In the genomic region with DNA sequence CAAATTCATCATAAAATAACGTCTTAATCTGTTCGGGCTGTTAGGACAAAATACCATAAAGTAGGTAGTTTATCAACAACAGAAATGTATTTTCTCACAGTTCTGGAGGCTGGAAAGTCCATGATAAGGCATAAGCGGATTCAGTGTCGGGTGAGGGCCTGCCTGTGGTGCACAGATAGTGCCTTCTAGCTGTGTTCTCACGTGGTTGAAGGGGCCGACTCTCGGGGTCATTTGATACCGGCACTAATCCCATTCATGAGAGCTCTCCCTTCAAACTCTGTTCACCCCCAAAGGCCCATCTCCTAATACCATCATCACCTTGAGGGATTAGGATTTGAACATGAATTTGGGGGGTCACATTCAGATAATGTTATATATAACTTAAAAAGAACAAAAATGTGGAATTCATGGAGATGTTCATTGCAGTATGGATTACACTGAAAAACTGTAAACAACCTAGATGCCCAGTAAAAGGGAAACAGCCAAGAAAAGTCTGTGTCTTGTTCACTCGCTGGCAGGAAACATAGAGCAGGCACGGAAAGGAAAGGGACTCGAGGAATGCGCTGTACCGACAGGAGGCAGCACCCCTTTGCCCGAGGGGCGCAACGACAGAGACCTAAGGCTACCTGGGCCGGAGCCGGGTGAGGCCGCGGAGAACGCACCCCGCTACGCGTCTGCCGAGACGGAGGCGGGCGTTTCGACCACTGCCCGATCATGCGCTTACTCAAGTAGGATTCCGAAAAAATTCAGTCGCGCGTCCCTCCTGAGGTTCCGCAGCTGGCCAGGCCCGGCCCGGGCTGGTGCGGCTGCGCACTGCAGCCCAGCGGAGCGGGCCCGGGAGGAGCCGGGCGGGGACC, we compare ENCODE assay signal across 8 cellular contexts. TPM values are rescaled to one million over a fixed set of nuclear protein-coding genes. Genes with fewer than 3 reads are reported as not detected.
DNase-seq lines count a peak whose midpoint lies in the region; ATAC-seq and TF ChIP-seq lines count a peak whose summit lies in the region.

No MANE protein-coding gene starts in this region.

- H2AK5ac ChIP-seq in mesenchymal stem cell (ENCODE audit: low read length, severe bottlenecking), result no peak overlapping the region

- H4K8ac ChIP-seq in mesenchymal stem cell (ENCODE audit: low read length), result peak overlapping the region; percentile 97

- H2AFZ ChIP-seq in mesenchymal stem cell (ENCODE audit: low read depth, low read length), result peak overlapping the region; percentile 96

- H3K36me3 Mint-ChIP-seq in CD4-positive, alpha-beta T cell (ENCODE audit: low read depth), result peaks cover 28% of the 10 kb centered on the region

- H3K27ac ChIP-seq in CD4-positive, alpha-beta T cell (ENCODE audit: low read depth, low read length), result peak overlapping the region; percentile 65
- H3K27ac ChIP-seq in effector memory CD4-positive, alpha-beta T cell (ENCODE audit: insufficient read depth, low read length, poor library complexity, severe bottlenecking), result peak overlapping the region; percentile 73
- H3K27ac ChIP-seq in mesenchymal stem cell (ENCODE audit: low read length, poor library complexity, severe bottlenecking), result peak overlapping the region; percentile 81

- H3K9me3 Mint-ChIP-seq in CD4-positive, alpha-beta T cell, result no peaks in the 10 kb centered on the region

- H3K14ac ChIP-seq in mesenchymal stem cell (ENCODE audit: low read length in 2 of 2), result peak overlapping the region in 1 of 2 experiments; percentile 84

- peak; percentile 52 to 71 (median 58) for DNase-seq in CD4-positive, alpha-beta T cell
- DNase-seq in GM19240 (ENCODE audit: insufficient read length, low spot score) (peak; percentile 96), NCI-H69 (lab: John Stamatoyannopoulos, UW) (peak; percentile 80), mesenchymal stem cell (peak; percentile 85)
- peak; percentile 27 to 53 for DNase-seq in activated CD8-positive, alpha-beta memory T cell treated with anti-CD3 and anti-CD28 coated beads for 1 hour (ENCODE audit: extremely low read depth in 1 of 2, low read depth in 1 of 2)
- DNase-seq in effector memory CD4-positive, alpha-beta T cell, result peak; percentile 38 to 59 (median 58)
- peak; percentile 59 for DNase-seq in stimulated activated CD8-positive, alpha-beta memory T cell treated with anti-CD3 and anti-CD28 coated beads, Interleukin-12 subunit alpha, Interleukin-12 subunit beta, amount 100 ng/mL, for 4 hours (ENCODE audit: low read depth)

- H3K4me3 ChIP-seq in effector memory CD4-positive, alpha-beta T cell (ENCODE audit: insufficient read depth, low read depth, low read length, poor library complexity, severe bottlenecking), result peak overlapping the region; percentile 69
- peak overlapping the region; percentile 79 to 85 for H3K4me3 ChIP-seq in mesenchymal stem cell (ENCODE audit: insufficient read depth in 1 of 2, low read depth in 1 of 2, low read length in 2 of 2)

- peak overlapping the region; percentile 76 for H3K27ac Mint-ChIP-seq in CD4-positive, alpha-beta T cell

- peak overlapping the region; percentile 78 to 80 for H3K18ac ChIP-seq in mesenchymal stem cell (ENCODE audit: low read depth in 1 of 2, low read length in 2 of 2)

- peak overlapping the region; percentile 55 for H4K91ac ChIP-seq in mesenchymal stem cell (ENCODE audit: low read length)

- intact Hi-C loops in CD4-positive, alpha-beta T cell (cut with DNase I, micrococcal nuclease), result loop anchor here (1.0 to 5.0 kb wide), 2 partner anchors 32 to 370 kb away; no protein-coding TSS in a partner anchor

- peak overlapping the region; percentile 83 for H2BK120ac ChIP-seq in mesenchymal stem cell (ENCODE audit: low read depth, low read length)

- H3K4me3 Mint-ChIP-seq in CD4-positive, alpha-beta T cell, result peak overlapping the region; percentile 87

- 6% methylated on average over 29 of the region's 45 CpGs for WGBS in mesenchymal stem cell

- H2BK15ac ChIP-seq in mesenchymal stem cell (ENCODE audit: low read depth, poor library complexity, severe bottlenecking), result no peak overlapping the region

- POLR2A ChIA-PET in CD4-positive, alpha-beta T cell (lab: Charles Lee), result interaction anchor here (0.6 to 7.9 kb wide), 11 partner anchors 9 to 612 kb away, joined by 3 to 232 read pairs (median 4); a partner anchor contains a TSS

- H3K4ac ChIP-seq in mesenchymal stem cell (ENCODE audit: low read depth in 1 of 2, low read length in 2 of 2), result peak overlapping the region; percentile 72 to 88

- H3K9ac ChIP-seq in mesenchymal stem cell (ENCODE audit: low read length), result peak overlapping the region; percentile 92

- H3K9me3 ChIP-seq in CD4-positive, alpha-beta T cell (ENCODE audit: control insufficient read depth, low read length), result no peaks in the 10 kb centered on the region
- no peaks in the 10 kb centered on the region for H3K9me3 ChIP-seq in effector memory CD4-positive, alpha-beta T cell (ENCODE audit: control insufficient read depth, low read length)
- H3K9me3 ChIP-seq in mesenchymal stem cell (ENCODE audit: control insufficient read depth, low read length), result no peaks in the 10 kb centered on the region

- peak; percentile 67 for ATAC-seq in CD4-positive, alpha-beta T cell (ENCODE audit: poor library complexity)
- peak; percentile 72 for ATAC-seq in HG03442 (IDR thresholded peaks at IDR 0.05; ENCODE audit: unreplicated experiment)

- H3K27me3 Mint-ChIP-seq in CD4-positive, alpha-beta T cell, result no peaks in the 10 kb centered on the region

- H3K27me3 ChIP-seq in CD4-positive, alpha-beta T cell (ENCODE audit: control insufficient read depth, insufficient read depth, low read length), result no peaks in the 10 kb centered on the region
- H3K27me3 ChIP-seq in effector memory CD4-positive, alpha-beta T cell (replicated peaks; ENCODE audit: control insufficient read depth, insufficient read depth, low read length, poor library complexity, severe bottlenecking), result no peaks in the 10 kb centered on the region
- H3K27me3 ChIP-seq in mesenchymal stem cell (ENCODE audit: control insufficient read depth in 1 of 2, insufficient read depth in 1 of 2, low read length in 2 of 2), result no peaks in the 10 kb centered on the region

- H3K4me2 ChIP-seq in mesenchymal stem cell (ENCODE audit: low read length, poor library complexity, severe bottlenecking), result peak overlapping the region; percentile 74

- H3K79me1 ChIP-seq in mesenchymal stem cell (replicated peaks; ENCODE audit: low read length, poor library complexity, severe bottlenecking), result peaks cover 7% of the 10 kb centered on the region

- H2BK5ac ChIP-seq in mesenchymal stem cell (ENCODE audit: low read depth, low read length, poor library complexity, severe bottlenecking), result no peak overlapping the region

- CTCF ChIA-PET in CD4-positive, alpha-beta T cell (lab: Charles Lee), result interaction anchor here (1.0 to 6.2 kb wide), 6 partner anchors 28 to 254 kb away, joined by 3 to 88 read pairs (median 3); a partner anchor contains a TSS

- H2BK12ac ChIP-seq in mesenchymal stem cell (ENCODE audit: low read length in 2 of 2), result peak overlapping the region in 1 of 2 experiments; percentile 48

- peaks cover 34% of the 10 kb centered on the region for H3K4me1 Mint-ChIP-seq in CD4-positive, alpha-beta T cell (ENCODE audit: low read depth)

- H3K4me1 ChIP-seq in effector memory CD4-positive, alpha-beta T cell (ENCODE audit: control insufficient read depth, insufficient read depth, low read length, poor library complexity, severe bottlenecking), result peaks cover 14% of the 10 kb centered on the region
- H3K4me1 ChIP-seq in mesenchymal stem cell (ENCODE audit: control insufficient read depth, insufficient read depth, low read depth, low read length), result peaks cover 9% of the 10 kb centered on the region

- peak; percentile 91 for TF ChIP-seq CTCF in CD4-positive, alpha-beta T cell (IDR thresholded peaks at IDR 0.05)

- peak overlapping the region in 1 of 2 experiments; percentile 68 for H3K23ac ChIP-seq in mesenchymal stem cell (ENCODE audit: low read length in 2 of 2)

- H3K36me3 ChIP-seq in effector memory CD4-positive, alpha-beta T cell (ENCODE audit: control insufficient read depth, insufficient read depth, low read length), result peaks cover 21% of the 10 kb centered on the region
- H3K36me3 ChIP-seq in mesenchymal stem cell (ENCODE audit: control insufficient read depth in 1 of 2, insufficient read depth in 2 of 2, low read depth in 1 of 2, low read length in 2 of 2), result peaks cover 23% of the 10 kb centered on the region in 2 experiments

RNA-seq across cellular contexts. Expression of a gene that starts 1.1 kb away (rescaled TPM):
- total RNA-seq in CD4-positive, alpha-beta T cell, result 100 to 1,000 TPM; 125 to 128 TPM
- 23.9 TPM for polyA plus RNA-seq in mesenchymal stem cell (2013, experiment 1 of 2)
- 23.2 TPM for polyA plus RNA-seq in mesenchymal stem cell (2013, experiment 2 of 2)

RNA-seq across cellular contexts. Expression of a gene that starts 17.7 kb away (rescaled TPM):
- total RNA-seq in CD4-positive, alpha-beta T cell, result 1 to 10 TPM; 3.0 to 5.5 TPM
- 5.5 TPM for polyA plus RNA-seq in mesenchymal stem cell (2013, experiment 1 of 2)
- polyA plus RNA-seq in mesenchymal stem cell (2013, experiment 2 of 2), result 5.3 TPM

RNA-seq across cellular contexts. Expression of a gene that starts 30.3 kb away (rescaled TPM):
- 10 to 100 TPM in 1 of 2 experiments, 1 to 10 TPM in 1; 9.9 to 10.8 TPM for total RNA-seq in CD4-positive, alpha-beta T cell
- 7.3 TPM for polyA plus RNA-seq in mesenchymal stem cell (2013, experiment 1 of 2)
- 7.2 TPM for polyA plus RNA-seq in mesenchymal stem cell (2013, experiment 2 of 2)

RNA-seq across cellular contexts. Expression of a gene that starts 33.1 kb away (rescaled TPM):
- 10 to 100 TPM; 17.6 to 18.9 TPM for total RNA-seq in CD4-positive, alpha-beta T cell
- polyA plus RNA-seq in mesenchymal stem cell (2013, experiment 1 of 2), result 30.4 TPM
- 28.6 TPM for polyA plus RNA-seq in mesenchymal stem cell (2013, experiment 2 of 2)

RNA-seq across cellular contexts. Expression of a gene that starts 33.6 kb away (rescaled TPM):
- 100 to 1,000 TPM in 1 of 2 experiments, 10 to 100 TPM in 1; 97.4 to 104 TPM for total RNA-seq in CD4-positive, alpha-beta T cell
- polyA plus RNA-seq in mesenchymal stem cell (2013, experiment 1 of 2), result 58.9 TPM
- 58.5 TPM for polyA plus RNA-seq in mesenchymal stem cell (2013, experiment 2 of 2)

Comparison
In these comparisons a context has a peak if more than half of its experiments do, and no peak if none do; other contexts are left out.
1. Peak in every context shown above with its lines: DNase-seq, ATAC-seq, H3K4me3 ChIP-seq and H3K27ac ChIP-seq.
2. DNase-seq: peak in every context shown above with its lines; median percentile 96 in GM19240; 85 in mesenchymal stem cell; 80 in NCI-H69; 59 in stimulated activated CD8-positive, alpha-beta memory T cell treated with anti-CD3 and anti-CD28 coated beads, Interleukin-12 subunit alpha, Interleukin-12 subunit beta, amount 100 ng/mL, for 4 hours; 58 in CD4-positive, alpha-beta T cell; 58 in effector memory CD4-positive, alpha-beta T cell; 40 in activated CD8-positive, alpha-beta memory T cell treated with anti-CD3 and anti-CD28 coated beads for 1 hour.